ENCODE assay signal across 17 cellular contexts in genomic region chr16:89020925-89021595, GRCh38. TPM values are rescaled to one million over a fixed set of nuclear protein-coding genes. Genes with fewer than 3 reads are reported as not detected.
"Had no signal": no experiment of that assay in that cellular context is flagged by ENCODE, and none has a peak within 500 bp of the region (broad histone marks: within the 10 kb centered on the region; RNA-seq: fewer than 3 reads in every experiment).

No MANE protein-coding gene starts in this region.

- H3K4me3 Mint-ChIP-seq: activated naive CD4-positive, alpha-beta T cell treated with anti-CD3 and anti-CD28 coated beads, Interleukin-2, amount 50 U/mL, for 24 hours; activated T-helper 1 cell treated with anti-CD3 and anti-CD28 coated beads, Interleukin-12 subunit alpha, Interleukin-12 subunit beta, Interleukin-2, Interleukin-4 antibody, amounts not matched to agents 30 ng/mL and 10 ng/mL and 1 ng/mL, durations not matched to agents 14 hours and 24 hours and 36 hours; stimulated activated naive CD8-positive, alpha-beta T cell treated with anti-CD3 and anti-CD28 coated beads, Interleukin-15, amount 100 ng/mL, for 72 hours had no signal

- DNase-seq: activated CD4-positive, alpha-beta T cell treated with anti-CD3 and anti-CD28 coated beads, Interleukin-2, amount 50 U/mL, for 4 hours; activated gamma-delta T cell; anterior cingulate cortex; brain microvascular endothelial cell; central memory CD4-positive, alpha-beta T cell; glutamatergic neuron; hippocampal formation; mesenchymal stem cell; nucleus accumbens; T-helper 9 cell had no signal

- H3K36me3 ChIP-seq: brain microvascular endothelial cell, esophagus muscularis mucosa, tibial nerve had no signal

- H3K4me1 ChIP-seq: esophagus muscularis mucosa, tibial nerve had no signal

- H3K9me3 Mint-ChIP-seq: effector memory CD8-positive, alpha-beta T cell had no signal

- H3K27me3 ChIP-seq: brain microvascular endothelial cell had no signal

- H3K27me3 Mint-ChIP-seq: activated naive CD4-positive, alpha-beta T cell treated with anti-CD3 and anti-CD28 coated beads, Interleukin-2, amount 50 U/mL, for 24 hours; effector memory CD8-positive, alpha-beta T cell; stimulated activated naive CD8-positive, alpha-beta T cell treated with anti-CD3 and anti-CD28 coated beads, Interleukin-15, amount 100 ng/mL, for 72 hours had no signal

- H3K4me3 ChIP-seq: esophagus muscularis mucosa, tibial nerve had no signal

- H3K27ac ChIP-seq: brain microvascular endothelial cell, esophagus muscularis mucosa, tibial nerve had no signal

- H3K27ac Mint-ChIP-seq: activated naive CD4-positive, alpha-beta T cell treated with anti-CD3 and anti-CD28 coated beads, Interleukin-2, amount 50 U/mL, for 24 hours; effector memory CD8-positive, alpha-beta T cell had no signal

RNA-seq across cellular contexts. Expression of gene CBFA2T3, which starts 44.1 kb away (rescaled TPM):
- total RNA-seq: activated T-helper 1 cell treated with anti-CD3 and anti-CD28 coated beads, Interleukin-12 subunit alpha, Interleukin-12 subunit beta, Interleukin-2, Interleukin-4 antibody, amounts not matched to agents 30 ng/mL and 10 ng/mL and 1 ng/mL, durations not matched to agents 14 hours and 24 hours and 36 hours; dermis microvascular lymphatic vessel endothelial cell had no signal
